1 cellular context compared by ENCODE assay signal in the genomic region with DNA sequence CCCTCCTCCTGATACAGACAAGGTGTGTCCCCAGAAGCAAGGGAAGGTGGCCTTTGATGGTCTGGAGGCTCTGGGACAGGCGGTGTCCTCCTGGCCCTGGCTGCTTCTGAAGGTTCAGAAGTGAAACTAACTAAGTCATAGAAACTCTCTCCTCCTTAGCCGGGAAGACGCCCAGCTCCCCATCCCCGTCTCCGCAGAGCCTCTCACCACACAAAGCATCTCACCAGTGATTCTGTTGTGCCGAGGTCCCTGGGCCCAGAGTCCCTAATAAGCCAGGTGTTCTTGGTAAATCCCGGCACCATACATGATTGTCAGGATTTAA.
TF ChIP-seq lines count a peak whose summit lies in the region.

No MANE protein-coding gene starts in this region.

TF ChIP-seq in K562, 482 proteins besides CTCF, POLR2A, EP300 and RAD21:
- peak; percentile 0; the same call in 1 of the 2 replicates for TF ChIP-seq ZBTB7A (IDR thresholded peaks at IDR 0.05; ENCODE audit: borderline replicate concordance, control insufficient read depth, low read depth, low read length)
- TF ChIP-seq, protein P1, sequence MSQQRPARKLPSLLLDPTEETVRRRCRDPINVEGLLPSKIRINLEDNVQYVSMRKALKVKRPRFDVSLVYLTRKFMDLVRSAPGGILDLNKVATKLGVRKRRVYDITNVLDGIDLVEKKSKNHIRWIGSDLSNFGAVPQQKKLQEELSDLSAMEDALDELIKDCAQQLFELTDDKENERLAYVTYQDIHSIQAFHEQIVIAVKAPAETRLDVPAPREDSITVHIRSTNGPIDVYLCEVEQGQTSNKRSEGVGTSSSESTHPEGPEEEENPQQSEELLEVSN (IDR thresholded peaks at IDR 0.05; ENCODE audit: borderline replicate concordance in 1 of 2, extremely low read depth in 1 of 2, insufficient read depth in 1 of 2, insufficient read length in 1 of 2, low read depth in 1 of 2, low read length in 1 of 2, poor library complexity in 1 of 2, severe bottlenecking in 1 of 2), result peak in 1 of 2 experiments; percentile 22
- TF ChIP-seq, protein P2, sequence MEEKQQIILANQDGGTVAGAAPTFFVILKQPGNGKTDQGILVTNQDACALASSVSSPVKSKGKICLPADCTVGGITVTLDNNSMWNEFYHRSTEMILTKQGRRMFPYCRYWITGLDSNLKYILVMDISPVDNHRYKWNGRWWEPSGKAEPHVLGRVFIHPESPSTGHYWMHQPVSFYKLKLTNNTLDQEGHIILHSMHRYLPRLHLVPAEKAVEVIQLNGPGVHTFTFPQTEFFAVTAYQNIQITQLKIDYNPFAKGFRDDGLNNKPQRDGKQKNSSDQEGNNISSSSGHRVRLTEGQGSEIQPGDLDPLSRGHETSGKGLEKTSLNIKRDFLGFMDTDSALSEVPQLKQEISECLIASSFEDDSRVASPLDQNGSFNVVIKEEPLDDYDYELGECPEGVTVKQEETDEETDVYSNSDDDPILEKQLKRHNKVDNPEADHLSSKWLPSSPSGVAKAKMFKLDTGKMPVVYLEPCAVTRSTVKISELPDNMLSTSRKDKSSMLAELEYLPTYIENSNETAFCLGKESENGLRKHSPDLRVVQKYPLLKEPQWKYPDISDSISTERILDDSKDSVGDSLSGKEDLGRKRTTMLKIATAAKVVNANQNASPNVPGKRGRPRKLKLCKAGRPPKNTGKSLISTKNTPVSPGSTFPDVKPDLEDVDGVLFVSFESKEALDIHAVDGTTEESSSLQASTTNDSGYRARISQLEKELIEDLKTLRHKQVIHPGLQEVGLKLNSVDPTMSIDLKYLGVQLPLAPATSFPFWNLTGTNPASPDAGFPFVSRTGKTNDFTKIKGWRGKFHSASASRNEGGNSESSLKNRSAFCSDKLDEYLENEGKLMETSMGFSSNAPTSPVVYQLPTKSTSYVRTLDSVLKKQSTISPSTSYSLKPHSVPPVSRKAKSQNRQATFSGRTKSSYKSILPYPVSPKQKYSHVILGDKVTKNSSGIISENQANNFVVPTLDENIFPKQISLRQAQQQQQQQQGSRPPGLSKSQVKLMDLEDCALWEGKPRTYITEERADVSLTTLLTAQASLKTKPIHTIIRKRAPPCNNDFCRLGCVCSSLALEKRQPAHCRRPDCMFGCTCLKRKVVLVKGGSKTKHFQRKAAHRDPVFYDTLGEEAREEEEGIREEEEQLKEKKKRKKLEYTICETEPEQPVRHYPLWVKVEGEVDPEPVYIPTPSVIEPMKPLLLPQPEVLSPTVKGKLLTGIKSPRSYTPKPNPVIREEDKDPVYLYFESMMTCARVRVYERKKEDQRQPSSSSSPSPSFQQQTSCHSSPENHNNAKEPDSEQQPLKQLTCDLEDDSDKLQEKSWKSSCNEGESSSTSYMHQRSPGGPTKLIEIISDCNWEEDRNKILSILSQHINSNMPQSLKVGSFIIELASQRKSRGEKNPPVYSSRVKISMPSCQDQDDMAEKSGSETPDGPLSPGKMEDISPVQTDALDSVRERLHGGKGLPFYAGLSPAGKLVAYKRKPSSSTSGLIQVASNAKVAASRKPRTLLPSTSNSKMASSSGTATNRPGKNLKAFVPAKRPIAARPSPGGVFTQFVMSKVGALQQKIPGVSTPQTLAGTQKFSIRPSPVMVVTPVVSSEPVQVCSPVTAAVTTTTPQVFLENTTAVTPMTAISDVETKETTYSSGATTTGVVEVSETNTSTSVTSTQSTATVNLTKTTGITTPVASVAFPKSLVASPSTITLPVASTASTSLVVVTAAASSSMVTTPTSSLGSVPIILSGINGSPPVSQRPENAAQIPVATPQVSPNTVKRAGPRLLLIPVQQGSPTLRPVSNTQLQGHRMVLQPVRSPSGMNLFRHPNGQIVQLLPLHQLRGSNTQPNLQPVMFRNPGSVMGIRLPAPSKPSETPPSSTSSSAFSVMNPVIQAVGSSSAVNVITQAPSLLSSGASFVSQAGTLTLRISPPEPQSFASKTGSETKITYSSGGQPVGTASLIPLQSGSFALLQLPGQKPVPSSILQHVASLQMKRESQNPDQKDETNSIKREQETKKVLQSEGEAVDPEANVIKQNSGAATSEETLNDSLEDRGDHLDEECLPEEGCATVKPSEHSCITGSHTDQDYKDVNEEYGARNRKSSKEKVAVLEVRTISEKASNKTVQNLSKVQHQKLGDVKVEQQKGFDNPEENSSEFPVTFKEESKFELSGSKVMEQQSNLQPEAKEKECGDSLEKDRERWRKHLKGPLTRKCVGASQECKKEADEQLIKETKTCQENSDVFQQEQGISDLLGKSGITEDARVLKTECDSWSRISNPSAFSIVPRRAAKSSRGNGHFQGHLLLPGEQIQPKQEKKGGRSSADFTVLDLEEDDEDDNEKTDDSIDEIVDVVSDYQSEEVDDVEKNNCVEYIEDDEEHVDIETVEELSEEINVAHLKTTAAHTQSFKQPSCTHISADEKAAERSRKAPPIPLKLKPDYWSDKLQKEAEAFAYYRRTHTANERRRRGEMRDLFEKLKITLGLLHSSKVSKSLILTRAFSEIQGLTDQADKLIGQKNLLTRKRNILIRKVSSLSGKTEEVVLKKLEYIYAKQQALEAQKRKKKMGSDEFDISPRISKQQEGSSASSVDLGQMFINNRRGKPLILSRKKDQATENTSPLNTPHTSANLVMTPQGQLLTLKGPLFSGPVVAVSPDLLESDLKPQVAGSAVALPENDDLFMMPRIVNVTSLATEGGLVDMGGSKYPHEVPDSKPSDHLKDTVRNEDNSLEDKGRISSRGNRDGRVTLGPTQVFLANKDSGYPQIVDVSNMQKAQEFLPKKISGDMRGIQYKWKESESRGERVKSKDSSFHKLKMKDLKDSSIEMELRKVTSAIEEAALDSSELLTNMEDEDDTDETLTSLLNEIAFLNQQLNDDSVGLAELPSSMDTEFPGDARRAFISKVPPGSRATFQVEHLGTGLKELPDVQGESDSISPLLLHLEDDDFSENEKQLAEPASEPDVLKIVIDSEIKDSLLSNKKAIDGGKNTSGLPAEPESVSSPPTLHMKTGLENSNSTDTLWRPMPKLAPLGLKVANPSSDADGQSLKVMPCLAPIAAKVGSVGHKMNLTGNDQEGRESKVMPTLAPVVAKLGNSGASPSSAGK (IDR thresholded peaks at IDR 0.05), result peak; percentile 45
- TF ChIP-seq SMAD1 (IDR thresholded peaks at IDR 0.05; ENCODE audit: low read depth, low read length, partially characterized antibody), result no peak
- TF ChIP-seq, protein P3, sequence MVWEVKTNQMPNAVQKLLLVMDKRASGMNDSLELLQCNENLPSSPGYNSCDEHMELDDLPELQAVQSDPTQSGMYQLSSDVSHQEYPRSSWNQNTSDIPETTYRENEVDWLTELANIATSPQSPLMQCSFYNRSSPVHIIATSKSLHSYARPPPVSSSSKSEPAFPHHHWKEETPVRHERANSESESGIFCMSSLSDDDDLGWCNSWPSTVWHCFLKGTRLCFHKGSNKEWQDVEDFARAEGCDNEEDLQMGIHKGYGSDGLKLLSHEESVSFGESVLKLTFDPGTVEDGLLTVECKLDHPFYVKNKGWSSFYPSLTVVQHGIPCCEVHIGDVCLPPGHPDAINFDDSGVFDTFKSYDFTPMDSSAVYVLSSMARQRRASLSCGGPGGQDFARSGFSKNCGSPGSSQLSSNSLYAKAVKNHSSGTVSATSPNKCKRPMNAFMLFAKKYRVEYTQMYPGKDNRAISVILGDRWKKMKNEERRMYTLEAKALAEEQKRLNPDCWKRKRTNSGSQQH (CRISPR knock-in tag; IDR thresholded peaks at IDR 0.05), result no peak
- no peak for TF ChIP-seq ZNF134 (CRISPR knock-in tag; conservative IDR thresholded peaks at IDR 0.05)
- no peak for TF ChIP-seq EWSR1 (IDR thresholded peaks at IDR 0.05; ENCODE audit: borderline replicate concordance, low read depth, partially characterized antibody)
- TF ChIP-seq HCFC1 (IDR thresholded peaks at IDR 0.05; ENCODE audit: low read depth, low read length), result 0 out of 2 replicates have a peak, but pooled peaks have one; percentile 1
- peak; percentile 54; the same call in 1 of the 2 replicates for TF ChIP-seq ZEB2 (IDR thresholded peaks at IDR 0.05)
- 0 out of 2 replicates have a peak, but pooled peaks have one; percentile 0 for TF ChIP-seq DMBX1 (CRISPR knock-in tag; IDR thresholded peaks at IDR 0.05; ENCODE audit: borderline replicate concordance)
- TF ChIP-seq SMARCA4 (IDR thresholded peaks at IDR 0.05), result peak; percentile 6; the same call in 1 of the 2 replicates
- peak; percentile 73; the same call in 1 of the 2 replicates for TF ChIP-seq BACH1 (tag; IDR thresholded peaks at IDR 0.05)
- TF ChIP-seq ZNF143 (CRISPR knock-in tag; IDR thresholded peaks at IDR 0.05), result no peak
- peak in 1 of 3 experiments; percentile 9 for TF ChIP-seq YY1 (IDR thresholded peaks at IDR 0.05; ENCODE audit: borderline replicate concordance in 1 of 3, control insufficient read depth in 1 of 3, extremely low read depth in 1 of 3, insufficient read depth in 3 of 3, insufficient read length in 1 of 3, insufficient replicate concordance in 2 of 3, low read depth in 1 of 3, low read length in 2 of 3)
- TF ChIP-seq ZBTB17 (CRISPR knock-in tag; IDR thresholded peaks at IDR 0.05), result peak; percentile 5; the same call in 1 of the 2 replicates
- TF ChIP-seq ESRRA (IDR thresholded peaks at IDR 0.05; ENCODE audit: borderline replicate concordance, low read depth), result 0 out of 2 replicates have a peak, but pooled peaks have one; percentile 5
- TF ChIP-seq HNRNPK (IDR thresholded peaks at IDR 0.05; ENCODE audit: low read depth, low read length, poor library complexity, severe bottlenecking), result no peak
- TF ChIP-seq, protein P4, sequence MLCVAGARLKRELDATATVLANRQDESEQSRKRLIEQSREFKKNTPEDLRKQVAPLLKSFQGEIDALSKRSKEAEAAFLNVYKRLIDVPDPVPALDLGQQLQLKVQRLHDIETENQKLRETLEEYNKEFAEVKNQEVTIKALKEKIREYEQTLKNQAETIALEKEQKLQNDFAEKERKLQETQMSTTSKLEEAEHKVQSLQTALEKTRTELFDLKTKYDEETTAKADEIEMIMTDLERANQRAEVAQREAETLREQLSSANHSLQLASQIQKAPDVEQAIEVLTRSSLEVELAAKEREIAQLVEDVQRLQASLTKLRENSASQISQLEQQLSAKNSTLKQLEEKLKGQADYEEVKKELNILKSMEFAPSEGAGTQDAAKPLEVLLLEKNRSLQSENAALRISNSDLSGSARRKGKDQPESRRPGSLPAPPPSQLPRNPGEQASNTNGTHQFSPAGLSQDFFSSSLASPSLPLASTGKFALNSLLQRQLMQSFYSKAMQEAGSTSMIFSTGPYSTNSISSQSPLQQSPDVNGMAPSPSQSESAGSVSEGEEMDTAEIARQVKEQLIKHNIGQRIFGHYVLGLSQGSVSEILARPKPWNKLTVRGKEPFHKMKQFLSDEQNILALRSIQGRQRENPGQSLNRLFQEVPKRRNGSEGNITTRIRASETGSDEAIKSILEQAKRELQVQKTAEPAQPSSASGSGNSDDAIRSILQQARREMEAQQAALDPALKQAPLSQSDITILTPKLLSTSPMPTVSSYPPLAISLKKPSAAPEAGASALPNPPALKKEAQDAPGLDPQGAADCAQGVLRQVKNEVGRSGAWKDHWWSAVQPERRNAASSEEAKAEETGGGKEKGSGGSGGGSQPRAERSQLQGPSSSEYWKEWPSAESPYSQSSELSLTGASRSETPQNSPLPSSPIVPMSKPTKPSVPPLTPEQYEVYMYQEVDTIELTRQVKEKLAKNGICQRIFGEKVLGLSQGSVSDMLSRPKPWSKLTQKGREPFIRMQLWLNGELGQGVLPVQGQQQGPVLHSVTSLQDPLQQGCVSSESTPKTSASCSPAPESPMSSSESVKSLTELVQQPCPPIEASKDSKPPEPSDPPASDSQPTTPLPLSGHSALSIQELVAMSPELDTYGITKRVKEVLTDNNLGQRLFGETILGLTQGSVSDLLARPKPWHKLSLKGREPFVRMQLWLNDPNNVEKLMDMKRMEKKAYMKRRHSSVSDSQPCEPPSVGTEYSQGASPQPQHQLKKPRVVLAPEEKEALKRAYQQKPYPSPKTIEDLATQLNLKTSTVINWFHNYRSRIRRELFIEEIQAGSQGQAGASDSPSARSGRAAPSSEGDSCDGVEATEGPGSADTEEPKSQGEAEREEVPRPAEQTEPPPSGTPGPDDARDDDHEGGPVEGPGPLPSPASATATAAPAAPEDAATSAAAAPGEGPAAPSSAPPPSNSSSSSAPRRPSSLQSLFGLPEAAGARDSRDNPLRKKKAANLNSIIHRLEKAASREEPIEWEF (CRISPR knock-in tag; IDR thresholded peaks at IDR 0.05), result 0 out of 2 replicates have a peak, but pooled peaks have one; percentile 14
- TF ChIP-seq ZNF197 (CRISPR knock-in tag; IDR thresholded peaks at IDR 0.05; ENCODE audit: low read depth), result no peak
- peak; percentile 13 for TF ChIP-seq RBBP5 (IDR thresholded peaks at IDR 0.05; ENCODE audit: borderline replicate concordance, insufficient read depth, low read length, poor library complexity, severe bottlenecking)
- no peak for TF ChIP-seq JUND (IDR thresholded peaks at IDR 0.05; ENCODE audit: borderline replicate concordance, low read depth, low read length)
- TF ChIP-seq JUND (tag; IDR thresholded peaks at IDR 0.05; ENCODE audit: borderline replicate concordance, low read depth, low read length), result peak; percentile 11; the same call in 1 of the 3 replicates
- 0 out of 2 replicates have a peak, but pooled peaks have one; percentile 1 for TF ChIP-seq SMAD4 (CRISPR knock-in tag; conservative IDR thresholded peaks at IDR 0.05)
- TF ChIP-seq SIN3B (IDR thresholded peaks at IDR 0.05; ENCODE audit: low read depth), result no peak
- TF ChIP-seq, protein P5, sequence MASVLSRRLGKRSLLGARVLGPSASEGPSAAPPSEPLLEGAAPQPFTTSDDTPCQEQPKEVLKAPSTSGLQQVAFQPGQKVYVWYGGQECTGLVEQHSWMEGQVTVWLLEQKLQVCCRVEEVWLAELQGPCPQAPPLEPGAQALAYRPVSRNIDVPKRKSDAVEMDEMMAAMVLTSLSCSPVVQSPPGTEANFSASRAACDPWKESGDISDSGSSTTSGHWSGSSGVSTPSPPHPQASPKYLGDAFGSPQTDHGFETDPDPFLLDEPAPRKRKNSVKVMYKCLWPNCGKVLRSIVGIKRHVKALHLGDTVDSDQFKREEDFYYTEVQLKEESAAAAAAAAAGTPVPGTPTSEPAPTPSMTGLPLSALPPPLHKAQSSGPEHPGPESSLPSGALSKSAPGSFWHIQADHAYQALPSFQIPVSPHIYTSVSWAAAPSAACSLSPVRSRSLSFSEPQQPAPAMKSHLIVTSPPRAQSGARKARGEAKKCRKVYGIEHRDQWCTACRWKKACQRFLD (CRISPR knock-in tag; IDR thresholded peaks at IDR 0.05), result peak; percentile 19; the same call in 1 of the 2 replicates
- peak; percentile 54; the same call in 1 of the 2 replicates for TF ChIP-seq L3MBTL2 (IDR thresholded peaks at IDR 0.05)
- peak; percentile 2; the same call in 1 of the 2 replicates for TF ChIP-seq RBFOX2 (IDR thresholded peaks at IDR 0.05; ENCODE audit: low read depth, low read length)
- TF ChIP-seq BCOR (IDR thresholded peaks at IDR 0.05), result no peak
- TF ChIP-seq, protein P6, sequence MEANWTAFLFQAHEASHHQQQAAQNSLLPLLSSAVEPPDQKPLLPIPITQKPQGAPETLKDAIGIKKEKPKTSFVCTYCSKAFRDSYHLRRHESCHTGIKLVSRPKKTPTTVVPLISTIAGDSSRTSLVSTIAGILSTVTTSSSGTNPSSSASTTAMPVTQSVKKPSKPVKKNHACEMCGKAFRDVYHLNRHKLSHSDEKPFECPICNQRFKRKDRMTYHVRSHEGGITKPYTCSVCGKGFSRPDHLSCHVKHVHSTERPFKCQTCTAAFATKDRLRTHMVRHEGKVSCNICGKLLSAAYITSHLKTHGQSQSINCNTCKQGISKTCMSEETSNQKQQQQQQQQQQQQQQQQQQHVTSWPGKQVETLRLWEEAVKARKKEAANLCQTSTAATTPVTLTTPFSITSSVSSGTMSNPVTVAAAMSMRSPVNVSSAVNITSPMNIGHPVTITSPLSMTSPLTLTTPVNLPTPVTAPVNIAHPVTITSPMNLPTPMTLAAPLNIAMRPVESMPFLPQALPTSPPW (CRISPR knock-in tag; IDR thresholded peaks at IDR 0.05), result 0 out of 2 replicates have a peak, but pooled peaks have one; percentile 3
